Comparison of ENCODE assay signal across 2 cellular contexts in the genomic region with DNA sequence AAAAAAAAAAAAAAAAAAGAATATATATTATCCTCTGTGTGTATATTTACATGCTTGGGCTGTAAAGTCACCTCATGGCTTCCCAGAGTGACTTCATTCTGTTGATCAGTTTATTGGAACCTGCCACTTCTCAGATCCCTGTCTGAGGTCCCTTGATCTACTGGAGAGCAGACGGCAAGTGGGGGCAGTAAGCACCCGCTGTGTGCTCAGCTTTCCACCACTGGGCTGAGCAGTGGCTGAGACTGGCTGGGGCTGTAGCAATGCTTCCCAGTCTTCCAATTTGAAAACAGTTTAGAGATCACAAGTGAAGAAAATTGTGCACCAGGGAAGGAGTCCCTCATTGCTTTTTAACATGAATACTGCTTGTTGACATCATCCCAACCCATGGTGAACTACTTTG.
TF ChIP-seq lines count a peak whose summit lies in the region.

No MANE protein-coding gene starts in this region.

TF ChIP-seq in SK-N-SH, 30 proteins besides CTCF, POLR2A, EP300 and RAD21:
- TF ChIP-seq, protein P1, sequence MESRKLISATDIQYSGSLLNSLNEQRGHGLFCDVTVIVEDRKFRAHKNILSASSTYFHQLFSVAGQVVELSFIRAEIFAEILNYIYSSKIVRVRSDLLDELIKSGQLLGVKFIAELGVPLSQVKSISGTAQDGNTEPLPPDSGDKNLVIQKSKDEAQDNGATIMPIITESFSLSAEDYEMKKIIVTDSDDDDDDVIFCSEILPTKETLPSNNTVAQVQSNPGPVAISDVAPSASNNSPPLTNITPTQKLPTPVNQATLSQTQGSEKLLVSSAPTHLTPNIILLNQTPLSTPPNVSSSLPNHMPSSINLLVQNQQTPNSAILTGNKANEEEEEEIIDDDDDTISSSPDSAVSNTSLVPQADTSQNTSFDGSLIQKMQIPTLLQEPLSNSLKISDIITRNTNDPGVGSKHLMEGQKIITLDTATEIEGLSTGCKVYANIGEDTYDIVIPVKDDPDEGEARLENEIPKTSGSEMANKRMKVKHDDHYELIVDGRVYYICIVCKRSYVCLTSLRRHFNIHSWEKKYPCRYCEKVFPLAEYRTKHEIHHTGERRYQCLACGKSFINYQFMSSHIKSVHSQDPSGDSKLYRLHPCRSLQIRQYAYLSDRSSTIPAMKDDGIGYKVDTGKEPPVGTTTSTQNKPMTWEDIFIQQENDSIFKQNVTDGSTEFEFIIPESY (IDR thresholded peaks at IDR 0.05; ENCODE audit: borderline replicate concordance, low read depth): no peak

TF ChIP-seq in SK-N-SH treated with all-trans-retinoic acid at 6 μM for 48 hours, 23 proteins besides CTCF, POLR2A, EP300 and RAD21 (continued from another document):
- TF ChIP-seq, protein P2, sequence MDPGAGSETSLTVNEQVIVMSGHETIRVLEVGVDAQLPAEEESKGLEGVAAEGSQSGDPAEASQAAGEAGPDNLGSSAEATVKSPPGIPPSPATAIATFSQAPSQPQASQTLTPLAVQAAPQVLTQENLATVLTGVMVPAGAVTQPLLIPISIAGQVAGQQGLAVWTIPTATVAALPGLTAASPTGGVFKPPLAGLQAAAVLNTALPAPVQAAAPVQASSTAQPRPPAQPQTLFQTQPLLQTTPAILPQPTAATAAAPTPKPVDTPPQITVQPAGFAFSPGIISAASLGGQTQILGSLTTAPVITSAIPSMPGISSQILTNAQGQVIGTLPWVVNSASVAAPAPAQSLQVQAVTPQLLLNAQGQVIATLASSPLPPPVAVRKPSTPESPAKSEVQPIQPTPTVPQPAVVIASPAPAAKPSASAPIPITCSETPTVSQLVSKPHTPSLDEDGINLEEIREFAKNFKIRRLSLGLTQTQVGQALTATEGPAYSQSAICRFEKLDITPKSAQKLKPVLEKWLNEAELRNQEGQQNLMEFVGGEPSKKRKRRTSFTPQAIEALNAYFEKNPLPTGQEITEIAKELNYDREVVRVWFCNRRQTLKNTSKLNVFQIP (CRISPR knock-in tag; IDR thresholded peaks at IDR 0.05; ENCODE audit: borderline replicate concordance, low read depth): no peak
- no peak for TF ChIP-seq ARNTL (CRISPR knock-in tag; IDR thresholded peaks at IDR 0.05; ENCODE audit: borderline replicate concordance, low read depth)
- no peak for TF ChIP-seq OSR1 (CRISPR knock-in tag; IDR thresholded peaks at IDR 0.05)
- TF ChIP-seq PPARA (CRISPR knock-in tag; IDR thresholded peaks at IDR 0.05; ENCODE audit: borderline replicate concordance): no peak
- TF ChIP-seq, protein P3, sequence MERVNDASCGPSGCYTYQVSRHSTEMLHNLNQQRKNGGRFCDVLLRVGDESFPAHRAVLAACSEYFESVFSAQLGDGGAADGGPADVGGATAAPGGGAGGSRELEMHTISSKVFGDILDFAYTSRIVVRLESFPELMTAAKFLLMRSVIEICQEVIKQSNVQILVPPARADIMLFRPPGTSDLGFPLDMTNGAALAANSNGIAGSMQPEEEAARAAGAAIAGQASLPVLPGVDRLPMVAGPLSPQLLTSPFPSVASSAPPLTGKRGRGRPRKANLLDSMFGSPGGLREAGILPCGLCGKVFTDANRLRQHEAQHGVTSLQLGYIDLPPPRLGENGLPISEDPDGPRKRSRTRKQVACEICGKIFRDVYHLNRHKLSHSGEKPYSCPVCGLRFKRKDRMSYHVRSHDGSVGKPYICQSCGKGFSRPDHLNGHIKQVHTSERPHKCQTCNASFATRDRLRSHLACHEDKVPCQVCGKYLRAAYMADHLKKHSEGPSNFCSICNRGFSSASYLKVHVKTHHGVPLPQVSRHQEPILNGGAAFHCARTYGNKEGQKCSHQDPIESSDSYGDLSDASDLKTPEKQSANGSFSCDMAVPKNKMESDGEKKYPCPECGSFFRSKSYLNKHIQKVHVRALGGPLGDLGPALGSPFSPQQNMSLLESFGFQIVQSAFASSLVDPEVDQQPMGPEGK (CRISPR knock-in tag; IDR thresholded peaks at IDR 0.05; ENCODE audit: borderline replicate concordance): no peak
